12 cellular contexts compared by ENCODE assay signal in the genomic region with DNA sequence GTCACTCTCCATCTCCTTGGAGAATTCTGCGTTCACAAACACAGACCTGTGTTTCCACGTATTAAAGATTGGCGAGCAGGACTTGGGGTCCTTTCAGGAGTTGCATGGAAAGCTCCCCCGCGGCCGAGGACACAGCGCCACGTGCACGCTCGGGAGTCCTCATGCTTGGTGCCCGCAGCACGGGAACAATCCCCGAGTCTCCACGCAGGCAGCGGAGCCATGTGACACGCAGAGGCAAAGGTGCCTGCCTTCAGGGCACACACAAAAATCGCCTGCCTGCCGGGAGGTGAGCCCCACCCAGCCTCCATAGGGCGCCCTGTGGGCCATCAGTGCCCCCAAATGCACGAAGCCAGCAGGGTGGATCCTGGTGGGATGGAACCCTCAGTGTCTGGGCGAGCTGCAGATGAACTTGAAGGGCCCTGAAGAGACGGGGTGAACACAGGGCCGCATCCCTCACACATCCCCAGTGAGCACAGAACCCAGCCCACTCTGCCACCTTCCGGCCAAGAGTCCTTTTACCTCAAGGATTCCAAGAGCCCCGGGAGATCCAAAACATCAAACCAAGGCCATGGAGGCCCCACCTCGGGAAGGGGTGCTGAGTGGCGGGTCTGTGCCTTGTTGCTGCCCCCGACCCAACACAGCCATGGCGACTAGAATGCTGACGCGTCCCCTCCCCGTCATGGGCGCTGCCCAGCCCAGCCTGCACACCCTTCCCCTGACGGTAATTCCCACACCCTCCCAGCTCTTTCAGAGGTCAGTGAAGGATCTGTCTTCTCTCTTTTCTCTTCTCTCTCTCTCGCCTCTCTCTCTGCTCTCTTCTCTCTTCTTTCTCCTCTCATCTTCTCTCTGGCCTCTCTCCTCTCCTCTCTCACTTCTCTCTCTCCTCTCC. TPM values are rescaled to one million over a fixed set of nuclear protein-coding genes. Genes with fewer than 3 reads are reported as not detected.
DNase-seq lines count a peak whose midpoint lies in the region; ATAC-seq and TF ChIP-seq lines count a peak whose summit lies in the region.
"Had no signal": no experiment of that assay in that cellular context is flagged by ENCODE, and none has a peak within 500 bp of the region (broad histone marks: within the 10 kb centered on the region; RNA-seq: fewer than 3 reads in every experiment).

No MANE protein-coding gene starts in this region.

- TF ChIP-seq CTCF in HEK293 (tag by site-specific recombination; IDR thresholded peaks at IDR 0.05) (no peak), osteoblast (IDR thresholded peaks at IDR 0.05; ENCODE audit: extremely low read depth, low read depth, low read length) (peak; percentile 10), osteocyte (IDR thresholded peaks at IDR 0.05) (no peak)
- TF ChIP-seq CTCF in activated CD8-positive, alpha-beta T cell treated with anti-CD3 and anti-CD28 coated beads for 36 hours (IDR thresholded peaks at IDR 0.05), result no peak

- H3K27me3 ChIP-seq in osteoblast (ENCODE audit: insufficient read depth, low read length), result peaks cover 32% of the 10 kb centered on the region
- H3K27me3 ChIP-seq: cardiac muscle cell had no signal

- H3K36me3 ChIP-seq in HEK293 (ENCODE audit: control insufficient read depth in 2 of 2, insufficient read depth in 1 of 2, low read length in 2 of 2) (no peaks in the 10 kb centered on the region), osteoblast (ENCODE audit: insufficient read depth, low read length) (no peaks in the 10 kb centered on the region)
- H3K36me3 ChIP-seq: cardiac muscle cell had no signal

- POLR2A ChIA-PET in HEK293 (lab: Yijun Ruan, JAX), result no interaction called here
- POLR2A ChIA-PET in activated CD8-positive, alpha-beta T cell treated with anti-CD3 and anti-CD28 coated beads for 36 hours (lab: Charles Lee), result no interaction called here

- H3K4me1 Mint-ChIP-seq in activated CD8-positive, alpha-beta T cell treated with anti-CD3 and anti-CD28 coated beads for 36 hours (ENCODE audit: low read depth), result no peaks in the 10 kb centered on the region
- H3K4me1 Mint-ChIP-seq in osteocyte (ENCODE audit: unreplicated experiment), result peaks cover 9% of the 10 kb centered on the region

- H3K4me2 ChIP-seq in osteoblast (ENCODE audit: insufficient read depth, low read length), result no peak overlapping the region

- no peaks in the 10 kb centered on the region for H3K27me3 Mint-ChIP-seq in activated CD8-positive, alpha-beta T cell treated with anti-CD3 and anti-CD28 coated beads for 36 hours
- H3K27me3 Mint-ChIP-seq in osteocyte (ENCODE audit: unreplicated experiment), result peaks cover 28% of the 10 kb centered on the region

- H3K27ac ChIP-seq in HEK293 (ENCODE audit: extremely low read depth, low read depth, low read length) (no peak overlapping the region), osteoblast (ENCODE audit: low read depth, low read length) (no peak overlapping the region)
- H3K27ac ChIP-seq: cardiac muscle cell, psoas muscle had no signal

- no peaks in the 10 kb centered on the region for H3K9me3 Mint-ChIP-seq in activated CD8-positive, alpha-beta T cell treated with anti-CD3 and anti-CD28 coated beads for 36 hours
- H3K9me3 Mint-ChIP-seq in osteocyte (ENCODE audit: unreplicated experiment), result no peaks in the 10 kb centered on the region

- no peak overlapping the region for H2AFZ ChIP-seq in osteoblast (ENCODE audit: low read length)

- no peak overlapping the region for H3K4me3 Mint-ChIP-seq in activated CD8-positive, alpha-beta T cell treated with anti-CD3 and anti-CD28 coated beads for 36 hours
- no peak overlapping the region for H3K4me3 Mint-ChIP-seq in osteocyte (ENCODE audit: unreplicated experiment)

- ATAC-seq in activated CD8-positive, alpha-beta T cell treated with anti-CD3 and anti-CD28 coated beads for 36 hours, result no peak
- ATAC-seq in GM21381 (IDR thresholded peaks at IDR 0.05; ENCODE audit: unreplicated experiment), result no peak
- ATAC-seq: activated CD4-positive, CD25-positive, alpha-beta regulatory T cell treated with anti-CD3 and anti-CD28 coated beads, Interleukin-2, amount 50 U/mL, for 24 hours; GM12878; psoas muscle had no signal

- no peaks in the 10 kb centered on the region for H4K20me1 ChIP-seq in osteoblast (ENCODE audit: insufficient read depth, low read length)

- H3K79me2 ChIP-seq in osteoblast (ENCODE audit: insufficient read depth, low read length), result no peaks in the 10 kb centered on the region

- H3K4me3 ChIP-seq in HEK293 (ENCODE audit: low read depth, low read length), result no peak overlapping the region
- H3K4me3 ChIP-seq in osteoblast (ENCODE audit: insufficient read depth, low read length), result no peak overlapping the region
- H3K4me3 ChIP-seq: cardiac muscle cell, GM12878, psoas muscle had no signal

- no peaks in the 10 kb centered on the region for H3K4me1 ChIP-seq in HEK293 (ENCODE audit: control insufficient read depth, insufficient read depth, low read length)
- no peaks in the 10 kb centered on the region for H3K4me1 ChIP-seq in osteoblast (ENCODE audit: insufficient read depth, low read length)
- H3K4me1 ChIP-seq: psoas muscle had no signal

- DNase-seq in D341Med (ENCODE audit: low spot score) (peak; percentile 46), osteoblast (ENCODE audit: insufficient read length, low spot score, missing footprints) (peak; percentile 90), anterior cingulate cortex (lab: John Stamatoyannopoulos, UW) (no peak), osteocyte (ENCODE audit: extremely low spot score, unreplicated experiment) (no peak)
- peak; percentile 23 for DNase-seq in activated CD8-positive, alpha-beta T cell treated with anti-CD3 and anti-CD28 coated beads for 36 hours
- DNase-seq: midbrain had no signal

- no peaks in the 10 kb centered on the region for H3K36me3 Mint-ChIP-seq in activated CD8-positive, alpha-beta T cell treated with anti-CD3 and anti-CD28 coated beads for 36 hours (ENCODE audit: low read depth)
- H3K36me3 Mint-ChIP-seq in osteocyte (ENCODE audit: unreplicated experiment), result no peaks in the 10 kb centered on the region

- H3K9me3 ChIP-seq in HEK293 (ENCODE audit: control insufficient read depth, insufficient read depth, low read depth, low read length) (no peaks in the 10 kb centered on the region), osteoblast (ENCODE audit: low read depth, low read length) (no peaks in the 10 kb centered on the region)
- H3K9me3 ChIP-seq: psoas muscle had no signal

- intact Hi-C loops in activated CD8-positive, alpha-beta T cell treated with anti-CD3 and anti-CD28 coated beads for 36 hours (cut with micrococcal nuclease), result no loop called here

- H3K27ac Mint-ChIP-seq in activated CD8-positive, alpha-beta T cell treated with anti-CD3 and anti-CD28 coated beads for 36 hours, result no peak overlapping the region
- no peak overlapping the region for H3K27ac Mint-ChIP-seq in osteocyte (ENCODE audit: unreplicated experiment)

- CTCF ChIA-PET in HEK293 (lab: Yijun Ruan, JAX), result interaction anchor here (0.6 to 0.7 kb wide), 2 partner anchors 79 to 232 kb away, joined by 3 read pairs; no protein-coding TSS in a partner anchor
- CTCF ChIA-PET in activated CD8-positive, alpha-beta T cell treated with anti-CD3 and anti-CD28 coated beads for 36 hours (lab: Charles Lee), result no interaction called here

TF ChIP-seq in HEK293, 187 proteins besides CTCF, POLR2A, EP300 and RAD21:
- TF ChIP-seq PRDM1 (tag by site-specific recombination; IDR thresholded peaks at IDR 0.05) (peak; percentile 54; the same call in 1 of the 2 replicates), GLIS1 (tag by site-specific recombination; IDR thresholded peaks at IDR 0.05) (0 out of 2 replicates have a peak, but pooled peaks have one; percentile 11), ZNF596 (tag by site-specific recombination; IDR thresholded peaks at IDR 0.05) (peak; percentile 90), ZNF274 (IDR thresholded peaks at IDR 0.05; ENCODE audit: low read length) (no peak), ZNF274 (tag by site-specific recombination; IDR thresholded peaks at IDR 0.05; ENCODE audit: borderline replicate concordance) (no peak), ZNF600 (tag by site-specific recombination; IDR thresholded peaks at IDR 0.05) (peak; percentile 61), ZNF366 (tag by site-specific recombination; conservative IDR thresholded peaks at IDR 0.05) (peak; percentile 71; the same call in 1 of the 2 replicates), ZFHX2 (tag by site-specific recombination; conservative IDR thresholded peaks at IDR 0.05) (no peak), ZNF654 (tag by site-specific recombination; IDR thresholded peaks at IDR 0.05; ENCODE audit: low read depth) (0 out of 2 replicates have a peak, but pooled peaks have one; percentile 15)
- TF ChIP-seq, protein P1, sequence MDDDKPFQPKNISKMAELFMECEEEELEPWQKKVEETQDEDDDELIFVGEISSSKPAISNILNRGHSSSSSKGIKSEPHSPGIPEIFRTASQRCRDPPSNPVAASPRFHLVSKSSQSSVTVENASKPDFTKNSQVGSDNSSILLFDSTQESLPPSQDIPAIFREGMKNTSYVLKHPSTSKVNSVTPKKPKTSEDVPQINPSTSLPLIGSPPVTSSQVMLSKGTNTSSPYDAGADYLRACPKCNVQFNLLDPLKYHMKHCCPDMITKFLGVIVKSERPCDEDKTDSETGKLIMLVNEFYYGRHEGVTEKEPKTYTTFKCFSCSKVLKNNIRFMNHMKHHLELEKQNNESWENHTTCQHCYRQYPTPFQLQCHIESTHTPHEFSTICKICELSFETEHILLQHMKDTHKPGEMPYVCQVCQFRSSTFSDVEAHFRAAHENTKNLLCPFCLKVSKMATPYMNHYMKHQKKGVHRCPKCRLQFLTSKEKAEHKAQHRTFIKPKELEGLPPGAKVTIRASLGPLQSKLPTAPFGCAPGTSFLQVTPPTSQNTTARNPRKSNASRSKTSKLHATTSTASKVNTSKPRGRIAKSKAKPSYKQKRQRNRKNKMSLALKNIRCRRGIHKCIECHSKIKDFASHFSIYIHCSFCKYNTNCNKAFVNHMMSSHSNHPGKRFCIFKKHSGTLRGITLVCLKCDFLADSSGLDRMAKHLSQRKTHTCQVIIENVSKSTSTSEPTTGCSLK (tag by site-specific recombination; IDR thresholded peaks at IDR 0.05), result no peak
- TF ChIP-seq, protein P2, sequence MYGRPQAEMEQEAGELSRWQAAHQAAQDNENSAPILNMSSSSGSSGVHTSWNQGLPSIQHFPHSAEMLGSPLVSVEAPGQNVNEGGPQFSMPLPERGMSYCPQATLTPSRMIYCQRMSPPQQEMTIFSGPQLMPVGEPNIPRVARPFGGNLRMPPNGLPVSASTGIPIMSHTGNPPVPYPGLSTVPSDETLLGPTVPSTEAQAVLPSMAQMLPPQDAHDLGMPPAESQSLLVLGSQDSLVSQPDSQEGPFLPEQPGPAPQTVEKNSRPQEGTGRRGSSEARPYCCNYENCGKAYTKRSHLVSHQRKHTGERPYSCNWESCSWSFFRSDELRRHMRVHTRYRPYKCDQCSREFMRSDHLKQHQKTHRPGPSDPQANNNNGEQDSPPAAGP (tag by site-specific recombination; IDR thresholded peaks at IDR 0.05), result no peak

RNA-seq across cellular contexts. Expression of a gene that starts 55.9 kb away (rescaled TPM):
- under 1 TPM in 1 of 2 experiments, not detected in 1; 0.34 TPM for total RNA-seq in activated CD8-positive, alpha-beta T cell treated with anti-CD3 and anti-CD28 coated beads for 36 hours
- total RNA-seq in osteoblast, result under 0.01 and 0.29 TPM in 2 replicates
- total RNA-seq in osteocyte, result 0.50 and 0.56 TPM in 2 replicates
- total RNA-seq: GM12878 had no signal

Comparison
In these comparisons a context has a peak if more than half of its experiments do, and no peak if none do; other contexts are left out.
1. DNase-seq: peak in D341Med (single experiment), activated CD8-positive, alpha-beta T cell treated with anti-CD3 and anti-CD28 coated beads for 36 hours (single experiment) and osteoblast (single experiment); none in anterior cingulate cortex (0 of 58) and osteocyte (single experiment).